Comparison of ENCODE assay signal across 1 cellular context in genomic region chr14:103315941-103316340, GRCh38.
TF ChIP-seq lines count a peak whose summit lies in the region.

No MANE protein-coding gene starts in this region.

TF ChIP-seq in IMR-90, 13 proteins besides CTCF, POLR2A, EP300 and RAD21:
- no peak for TF ChIP-seq MXI1 (IDR thresholded peaks at IDR 0.05; ENCODE audit: borderline replicate concordance, low read depth, low read length)
- no peak for TF ChIP-seq USF2 (IDR thresholded peaks at IDR 0.05; ENCODE audit: low read depth, low read length)
- TF ChIP-seq RFX5 (IDR thresholded peaks at IDR 0.05; ENCODE audit: low read depth, low read length), result no peak
- TF ChIP-seq SMC3 (IDR thresholded peaks at IDR 0.05; ENCODE audit: low read depth, low read length), result no peak
- TF ChIP-seq CHD1 (IDR thresholded peaks at IDR 0.05; ENCODE audit: low read depth, low read length), result no peak
- no peak for TF ChIP-seq CEBPB (IDR thresholded peaks at IDR 0.05; ENCODE audit: low read depth, low read length)
- TF ChIP-seq MAFK (IDR thresholded peaks at IDR 0.05; ENCODE audit: low read depth, low read length), result no peak
- TF ChIP-seq NFE2L2 (IDR thresholded peaks at IDR 0.05; ENCODE audit: low read depth, low read length), result no peak
- no peak for TF ChIP-seq ELK1 (IDR thresholded peaks at IDR 0.05; ENCODE audit: borderline replicate concordance, low read depth, low read length)
- no peak for TF ChIP-seq RCOR1 (IDR thresholded peaks at IDR 0.05; ENCODE audit: insufficient replicate concordance, low read length)
- TF ChIP-seq BHLHE40 (IDR thresholded peaks at IDR 0.05; ENCODE audit: low read depth, low read length), result no peak
